In the genomic region with DNA sequence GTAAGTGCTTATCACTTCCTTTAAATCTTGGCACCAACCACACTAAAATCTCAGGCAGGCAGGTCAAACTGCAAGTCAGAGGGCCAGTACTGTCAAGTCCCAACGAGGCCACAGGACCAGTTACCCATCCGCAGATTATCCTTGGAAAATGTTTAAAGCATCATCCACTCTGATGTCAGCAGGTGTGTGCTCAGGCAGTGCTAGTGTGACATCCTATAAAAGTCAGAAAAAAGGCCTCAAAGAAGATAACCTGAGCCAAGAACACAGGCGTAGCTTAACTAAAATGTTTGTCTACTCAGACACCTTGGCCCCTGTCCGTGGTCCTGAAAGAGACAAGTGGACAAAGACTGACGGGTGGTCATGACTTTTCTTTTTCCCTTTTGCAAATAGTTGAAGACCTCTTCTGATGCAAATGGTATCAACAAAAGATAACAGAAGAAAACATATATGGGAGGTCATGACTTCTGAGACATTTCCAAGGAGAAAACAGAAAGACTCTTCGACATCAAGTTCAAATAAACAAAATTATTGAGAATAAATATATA, we compare ENCODE assay signal across 9 cellular contexts.
DNase-seq lines count a peak whose midpoint lies in the region; TF ChIP-seq lines count a peak whose summit lies in the region.
"Had no signal": no experiment of that assay in that cellular context is flagged by ENCODE, and none has a peak within 500 bp of the region (broad histone marks: within the 10 kb centered on the region; RNA-seq: fewer than 3 reads in every experiment).

No MANE protein-coding gene starts in this region.

- H3K27ac ChIP-seq in esophagus squamous epithelium (no peak overlapping the region), smooth muscle cell (ENCODE audit: low read depth) (no peak overlapping the region), coronary artery (no peak overlapping the region)

- no peak overlapping the region for H3K4me3 ChIP-seq in esophagus squamous epithelium
- H3K4me3 ChIP-seq in smooth muscle cell, result no peak overlapping the region
- H3K4me3 ChIP-seq in coronary artery, result no peak overlapping the region

- no peak overlapping the region for H2AFZ ChIP-seq in smooth muscle cell (ENCODE audit: low read depth)

- H4K20me1 ChIP-seq in smooth muscle cell (ENCODE audit: low read depth), result no peaks in the 10 kb centered on the region

- TF ChIP-seq CTCF in esophagus squamous epithelium (IDR thresholded peaks at IDR 0.05) (no peak), smooth muscle cell (IDR thresholded peaks at IDR 0.05; ENCODE audit: borderline replicate concordance, insufficient read depth, poor library complexity, severe bottlenecking) (no peak), coronary artery (IDR thresholded peaks at IDR 0.05) (no peak)

- no peaks in the 10 kb centered on the region for H3K79me2 ChIP-seq in smooth muscle cell (ENCODE audit: low read depth)

- no peak for TF ChIP-seq POLR2A in esophagus squamous epithelium (IDR thresholded peaks at IDR 0.05)

- H3F3A ChIP-seq in smooth muscle cell (ENCODE audit: low read depth), result no peaks in the 10 kb centered on the region

- H3K27me3 ChIP-seq in esophagus squamous epithelium (no peaks in the 10 kb centered on the region), smooth muscle cell (ENCODE audit: low read depth) (no peaks in the 10 kb centered on the region)

- no peak overlapping the region for H3K9ac ChIP-seq in smooth muscle cell (ENCODE audit: low read depth)

- H3K36me3 ChIP-seq in esophagus squamous epithelium (no peaks in the 10 kb centered on the region), smooth muscle cell (ENCODE audit: low read depth) (no peaks in the 10 kb centered on the region)

- H3K4me1 ChIP-seq in esophagus squamous epithelium, result peaks cover 0 to 7% (median 0%) of the 10 kb centered on the region in 3 donors
- H3K4me1 ChIP-seq in smooth muscle cell (ENCODE audit: low read depth), result no peaks in the 10 kb centered on the region

- H3K4me2 ChIP-seq in smooth muscle cell, result no peak overlapping the region

- 61 to 63% methylated on average over 6 of the region's 6 CpGs for WGBS in esophagus squamous epithelium, 2 donors
- 77% methylated on average over 6 of the region's 6 CpGs for WGBS in smooth muscle cell (ENCODE audit: low lambda C conversion rate)

- intact Hi-C loops in esophagus squamous epithelium (cut with DNase I), result no loop called here

- no peaks in the 10 kb centered on the region for H3K9me3 ChIP-seq in esophagus squamous epithelium
- H3K9me3 ChIP-seq in smooth muscle cell (replicated peaks; ENCODE audit: low read depth), result no peaks in the 10 kb centered on the region

- peak; percentile 5 for DNase-seq in CMK (ENCODE audit: low read depth)
- DNase-seq in H4 (ENCODE audit: low spot score), result peak; percentile 19
- peak; percentile 10 for DNase-seq in UCSD-AML1 (lab: John Stamatoyannopoulos, UW; ENCODE audit: unreplicated experiment)
- DNase-seq in iPS-NIHi11 (ENCODE audit: low spot score), result peak; percentile 68
- no peak for DNase-seq in cerebellar nuclear complex (lab: John Stamatoyannopoulos, UW)
- DNase-seq in esophagus squamous epithelium (lab: John Stamatoyannopoulos, UW), result no peak
- DNase-seq in smooth muscle cell (lab: John Stamatoyannopoulos, UW; ENCODE audit: unreplicated experiment), result no peak
- no peak for DNase-seq in coronary artery (ENCODE audit: low spot score)
- DNase-seq: NCI-H510A had no signal

Comparison
In these comparisons a context has a peak if more than half of its experiments do, and no peak if none do; other contexts are left out.
1. DNase-seq: peak in CMK (single experiment), H4 (single experiment), UCSD-AML1 (single experiment) and iPS-NIHi11 (single experiment); none in cerebellar nuclear complex (0 of 2), esophagus squamous epithelium (single experiment), smooth muscle cell (single experiment) and coronary artery (single experiment).